Comparison of ENCODE assay signal across 8 cellular contexts in genomic region chr1:55257958-55258357, GRCh38. TPM values are rescaled to one million over a fixed set of nuclear protein-coding genes. Genes with fewer than 3 reads are reported as not detected.
A peak's percentile ranks its signal among the peaks of the same experiment; 100 is the strongest.
DNase-seq lines count a peak whose midpoint lies in the region; ATAC-seq lines count a peak whose summit lies in the region.

No MANE protein-coding gene starts in this region.

- peak overlapping the region; percentile 65 for H3K27ac Mint-ChIP-seq in activated T-cell treated with anti-CD3 and anti-CD28 coated beads, Interleukin-2, amount 50 U/mL, for 24 hours

- H3K36me3 Mint-ChIP-seq in activated T-cell treated with anti-CD3 and anti-CD28 coated beads, Interleukin-2, amount 50 U/mL, for 24 hours (ENCODE audit: low read depth), result no peaks in the 10 kb centered on the region

- ATAC-seq in GM19438 (IDR thresholded peaks at IDR 0.05; ENCODE audit: low read depth, unreplicated experiment) (peak; percentile 46), HG03521 (IDR thresholded peaks at IDR 0.05; ENCODE audit: unreplicated experiment) (peak; percentile 62), HG03280 (IDR thresholded peaks at IDR 0.05; ENCODE audit: unreplicated experiment) (no peak)
- no peak for ATAC-seq in activated CD4-positive, CD25-positive, alpha-beta regulatory T cell treated with anti-CD3 and anti-CD28 coated beads, Interleukin-2, amount 50 U/mL, for 24 hours

- peak; percentile 61 for DNase-seq in activated T-cell treated with anti-CD3 and anti-CD28 coated beads, Interleukin-2, amount 50 U/mL, for 24 hours
- DNase-seq in stimulated activated CD8-positive, alpha-beta memory T cell treated with anti-CD3 and anti-CD28 coated beads, Interleukin-4, amount 100 ng/mL, for 4 hours (ENCODE audit: low read depth in 2 of 2, low spot score in 1 of 2), result peak; percentile 8 to 46
- no peak for DNase-seq in A172 (ENCODE audit: low spot score)
- no peak for DNase-seq in NCI-H1105 (lab: John Stamatoyannopoulos, UW)

- H3K27me3 Mint-ChIP-seq in activated T-cell treated with anti-CD3 and anti-CD28 coated beads, Interleukin-2, amount 50 U/mL, for 24 hours, result no peaks in the 10 kb centered on the region

- no peaks in the 10 kb centered on the region for H3K9me3 Mint-ChIP-seq in activated T-cell treated with anti-CD3 and anti-CD28 coated beads, Interleukin-2, amount 50 U/mL, for 24 hours

- H3K4me3 Mint-ChIP-seq in activated T-cell treated with anti-CD3 and anti-CD28 coated beads, Interleukin-2, amount 50 U/mL, for 24 hours, result no peak overlapping the region

- H3K4me1 Mint-ChIP-seq in activated T-cell treated with anti-CD3 and anti-CD28 coated beads, Interleukin-2, amount 50 U/mL, for 24 hours (ENCODE audit: low read depth), result peaks cover 22% of the 10 kb centered on the region

RNA-seq across cellular contexts. Expression of gene USP24, which starts 42.8 kb away (rescaled TPM):
- total RNA-seq in A172 (2014; rRNA removed; shearing (Covaris generic)), result 20.6 and 22.1 TPM in 2 replicates

Comparison
In these comparisons a context has a peak if more than half of its experiments do, and no peak if none do; other contexts are left out.
1. ATAC-seq: peak in GM19438 (single experiment) and HG03521 (single experiment); none in activated CD4-positive, CD25-positive, alpha-beta regulatory T cell treated with anti-CD3 and anti-CD28 coated beads, Interleukin-2, amount 50 U/mL, for 24 hours (0 of 2) and HG03280 (single experiment).
2. DNase-seq: peak in activated T-cell treated with anti-CD3 and anti-CD28 coated beads, Interleukin-2, amount 50 U/mL, for 24 hours (single experiment) and stimulated activated CD8-positive, alpha-beta memory T cell treated with anti-CD3 and anti-CD28 coated beads, Interleukin-4, amount 100 ng/mL, for 4 hours (2 of 2); none in A172 (single experiment) and NCI-H1105 (single experiment).